8 cellular contexts compared by ENCODE assay signal in genomic region chr5:138180183-138180782, GRCh38. TPM values are rescaled to one million over a fixed set of nuclear protein-coding genes. Genes with fewer than 3 reads are reported as not detected.
DNase-seq lines count a peak whose midpoint lies in the region; ATAC-seq and TF ChIP-seq lines count a peak whose summit lies in the region.

No MANE protein-coding gene starts in this region.

- no peak for ATAC-seq in gastrocnemius medialis
- ATAC-seq in HG03442 (IDR thresholded peaks at IDR 0.05; ENCODE audit: unreplicated experiment): no peak
- ATAC-seq in GM21526 (IDR thresholded peaks at IDR 0.05; ENCODE audit: low FRiP score, unreplicated experiment): no peak

- POLR2A ChIA-PET in CD4-positive, alpha-beta memory T cell (lab: Charles Lee; ENCODE audit: partially characterized antibody): interaction anchor here (1.3 kb wide), 1 partner anchor 427 kb away, joined by 3 read pairs; no protein-coding TSS in a partner anchor

- peaks cover 15% of the 10 kb centered on the region for H3K4me1 ChIP-seq in CD4-positive, alpha-beta memory T cell (ENCODE audit: insufficient read depth, low read length)
- H3K4me1 ChIP-seq in HAP-1 (peaks cover 10% of the 10 kb centered on the region), gastrocnemius medialis (peaks cover 17 to 19% of the 10 kb centered on the region in 2 donors)

- H3K4me3 ChIP-seq in CD4-positive, alpha-beta memory T cell (ENCODE audit: low read length in 2 of 2): no peak overlapping the region
- H3K4me3 ChIP-seq in HAP-1: peak overlapping the region; percentile 67
- peak overlapping the region; percentile 74 for H3K4me3 ChIP-seq in kidney epithelial cell (ENCODE audit: low read depth, low read length)
- H3K4me3 ChIP-seq in gastrocnemius medialis: no peak overlapping the region

- CTCF ChIA-PET in CD4-positive, alpha-beta memory T cell (lab: Charles Lee; ENCODE audit: partially characterized antibody): interaction anchor here (0.6 to 2.3 kb wide), 5 partner anchors 14 to 803 kb away, joined by 3 to 6 read pairs (median 3); partner anchors contain the start of genes HSPA9 and KDM3B

- peak in 4 of 5 donors; percentile 14 to 33 (median 23) for DNase-seq in CD4-positive, alpha-beta memory T cell
- DNase-seq in HAP-1 (ENCODE audit: low spot score in 2 of 2): peak; percentile 49 to 85
- peak; percentile 24 for DNase-seq in NCI-H2227 treated with DMSO at 0.1 percent for 48 hours (lab: John Stamatoyannopoulos, UW)
- DNase-seq in activated T-helper 2 cell treated with anti-CD3 and anti-CD28 coated beads, Interferon-gamma antibody, Interleukin-2, Interleukin-4, amounts not matched to agents 10 μg/mL and 5 μg/mL and 100 μg/mL, durations not matched to agents 14 hours and 24 hours and 36 hours (ENCODE audit: low spot score): no peak
- peak; percentile 31 for DNase-seq in kidney epithelial cell (ENCODE audit: low read depth)
- DNase-seq in gastrocnemius medialis: no peak

- H3K27me3 Mint-ChIP-seq in CD4-positive, alpha-beta memory T cell: no peaks in the 10 kb centered on the region
- no peaks in the 10 kb centered on the region for H3K27me3 Mint-ChIP-seq in activated T-helper 2 cell treated with anti-CD3 and anti-CD28 coated beads, Interferon-gamma antibody, Interleukin-2, Interleukin-4, amounts not matched to agents 10 μg/mL and 5 μg/mL and 100 μg/mL, durations not matched to agents 14 hours and 24 hours and 36 hours (ENCODE audit: low read depth)

- H3K36me3 ChIP-seq in CD4-positive, alpha-beta memory T cell (ENCODE audit: insufficient read depth, low read length): no peaks in the 10 kb centered on the region
- peaks cover 62% of the 10 kb centered on the region for H3K36me3 ChIP-seq in HAP-1 (replicated peaks)
- no peaks in the 10 kb centered on the region for H3K36me3 ChIP-seq in kidney epithelial cell (ENCODE audit: control insufficient read depth, insufficient read depth, low read length)
- H3K36me3 ChIP-seq in gastrocnemius medialis: peaks cover 0 to 20% of the 10 kb centered on the region in 2 donors

- TF ChIP-seq CTCF in kidney epithelial cell (IDR thresholded peaks at IDR 0.05; ENCODE audit: insufficient read depth, low read length, poor library complexity, severe bottlenecking) (peak; percentile 56), gastrocnemius medialis (IDR thresholded peaks at IDR 0.05 in 4 of 5, conservative IDR thresholded peaks at IDR 0.05 in 1 of 5) (no peak)

- H3K4me1 Mint-ChIP-seq in CD4-positive, alpha-beta memory T cell: peaks cover 3 to 12% (median 8%) of the 10 kb centered on the region in 4 donors
- H3K4me1 Mint-ChIP-seq in activated T-helper 2 cell treated with anti-CD3 and anti-CD28 coated beads, Interferon-gamma antibody, Interleukin-2, Interleukin-4, amounts not matched to agents 10 μg/mL and 5 μg/mL and 100 μg/mL, durations not matched to agents 14 hours and 24 hours and 36 hours (ENCODE audit: low read depth): peaks cover 14% of the 10 kb centered on the region

- TF ChIP-seq POLR2A in gastrocnemius medialis (IDR thresholded peaks at IDR 0.05): no peak

- intact Hi-C loops in CD4-positive, alpha-beta memory T cell (cut with micrococcal nuclease): no loop called here
- intact Hi-C loops in activated T-helper 2 cell treated with anti-CD3 and anti-CD28 coated beads, Interferon-gamma antibody, Interleukin-2, Interleukin-4, amounts not matched to agents 10 μg/mL and 5 μg/mL and 100 μg/mL, durations not matched to agents 14 hours and 24 hours and 36 hours (cut with micrococcal nuclease): loop anchor here (1.0 kb wide), 2 partner anchors 175 to 231 kb away; no protein-coding TSS in a partner anchor
- intact Hi-C loops in gastrocnemius medialis (cut with DNase I; ENCODE audit: low total_unique reads): no loop called here

- H3K27ac Mint-ChIP-seq in CD4-positive, alpha-beta memory T cell: peak overlapping the region in 1 of 7 donors; percentile 16
- peak overlapping the region; percentile 17 for H3K27ac Mint-ChIP-seq in activated T-helper 2 cell treated with anti-CD3 and anti-CD28 coated beads, Interferon-gamma antibody, Interleukin-2, Interleukin-4, amounts not matched to agents 10 μg/mL and 5 μg/mL and 100 μg/mL, durations not matched to agents 14 hours and 24 hours and 36 hours

- H3K9me3 ChIP-seq in CD4-positive, alpha-beta memory T cell (ENCODE audit: control insufficient read depth in 1 of 2, low read length in 2 of 2): no peaks in the 10 kb centered on the region
- no peaks in the 10 kb centered on the region for H3K9me3 ChIP-seq in HAP-1
- no peaks in the 10 kb centered on the region for H3K9me3 ChIP-seq in gastrocnemius medialis

- H3K9me3 Mint-ChIP-seq in CD4-positive, alpha-beta memory T cell: no peaks in the 10 kb centered on the region
- H3K9me3 Mint-ChIP-seq in activated T-helper 2 cell treated with anti-CD3 and anti-CD28 coated beads, Interferon-gamma antibody, Interleukin-2, Interleukin-4, amounts not matched to agents 10 μg/mL and 5 μg/mL and 100 μg/mL, durations not matched to agents 14 hours and 24 hours and 36 hours: no peaks in the 10 kb centered on the region

- in situ Hi-C loops in HAP-1 (cut with MboI; ENCODE audit: low sequenced_read_pairs) (loop anchor here (25.0 kb wide), 2 partner anchors 332 to 1132 kb away; no protein-coding TSS in a partner anchor), gastrocnemius medialis (cut with MboI; ENCODE audit: low sequenced_read_pairs in 4 of 4) (no loop called here)

- H3K27ac ChIP-seq in CD4-positive, alpha-beta memory T cell (ENCODE audit: low read depth, low read length): no peak overlapping the region
- H3K27ac ChIP-seq in gastrocnemius medialis: no peak overlapping the region

- peaks cover 1 to 20% of the 10 kb centered on the region in 2 donors for H3K36me3 Mint-ChIP-seq in CD4-positive, alpha-beta memory T cell
- peaks cover 51% of the 10 kb centered on the region for H3K36me3 Mint-ChIP-seq in activated T-helper 2 cell treated with anti-CD3 and anti-CD28 coated beads, Interferon-gamma antibody, Interleukin-2, Interleukin-4, amounts not matched to agents 10 μg/mL and 5 μg/mL and 100 μg/mL, durations not matched to agents 14 hours and 24 hours and 36 hours (ENCODE audit: low read depth)

- no peaks in the 10 kb centered on the region for H3K27me3 ChIP-seq in CD4-positive, alpha-beta memory T cell (ENCODE audit: insufficient read depth, low read length)
- H3K27me3 ChIP-seq in HAP-1 (ENCODE audit: low read depth) (no peaks in the 10 kb centered on the region), kidney epithelial cell (ENCODE audit: control insufficient read depth, insufficient read depth, low read length) (no peaks in the 10 kb centered on the region), gastrocnemius medialis (no peaks in the 10 kb centered on the region)

- H3K4me3 Mint-ChIP-seq in CD4-positive, alpha-beta memory T cell: peak overlapping the region in 2 of 8 donors; percentile 9 to 82
- H3K4me3 Mint-ChIP-seq in activated T-helper 2 cell treated with anti-CD3 and anti-CD28 coated beads, Interferon-gamma antibody, Interleukin-2, Interleukin-4, amounts not matched to agents 10 μg/mL and 5 μg/mL and 100 μg/mL, durations not matched to agents 14 hours and 24 hours and 36 hours (ENCODE audit: low read depth): no peak overlapping the region

RNA-seq across cellular contexts. Expression of gene KIF20A, which starts 1.4 kb away (rescaled TPM):
- not detected for total RNA-seq in CD4-positive, alpha-beta memory T cell
- polyA plus RNA-seq in CD4-positive, alpha-beta memory T cell: not detected
- total RNA-seq in activated T-helper 2 cell treated with anti-CD3 and anti-CD28 coated beads, Interferon-gamma antibody, Interleukin-2, Interleukin-4, amounts not matched to agents 10 μg/mL and 5 μg/mL and 100 μg/mL, durations not matched to agents 14 hours and 24 hours and 36 hours: 28.1 and 30.3 TPM in 2 replicates
- 4.4 and 4.6 TPM in 2 replicates for total RNA-seq in kidney epithelial cell
- total RNA-seq in gastrocnemius medialis: under 1 TPM in 2 of 4 donors, not detected in 2; 0.75 to 0.89 TPM

RNA-seq across cellular contexts. Expression of gene BRD8, which starts 1.9 kb away (rescaled TPM):
- total RNA-seq in CD4-positive, alpha-beta memory T cell: 10 to 100 TPM; 93.7 to 97.3 TPM
- 10 to 100 TPM; 18.4 to 28.4 TPM for polyA plus RNA-seq in CD4-positive, alpha-beta memory T cell
- 45.4 and 48.4 TPM in 2 replicates for total RNA-seq in activated T-helper 2 cell treated with anti-CD3 and anti-CD28 coated beads, Interferon-gamma antibody, Interleukin-2, Interleukin-4, amounts not matched to agents 10 μg/mL and 5 μg/mL and 100 μg/mL, durations not matched to agents 14 hours and 24 hours and 36 hours
- 21.2 and 21.5 TPM in 2 replicates for total RNA-seq in kidney epithelial cell
- total RNA-seq in gastrocnemius medialis: 10 to 100 TPM; 20.2 to 28.0 (median 24.1) TPM

RNA-seq across cellular contexts. Expression of gene CDC23, which starts 32.8 kb away (rescaled TPM):
- 10 to 100 TPM; 31.9 to 32.5 TPM for total RNA-seq in CD4-positive, alpha-beta memory T cell
- polyA plus RNA-seq in CD4-positive, alpha-beta memory T cell: 10 to 100 TPM; 25.5 to 26.3 TPM
- 41.5 and 45.8 TPM in 2 replicates for total RNA-seq in activated T-helper 2 cell treated with anti-CD3 and anti-CD28 coated beads, Interferon-gamma antibody, Interleukin-2, Interleukin-4, amounts not matched to agents 10 μg/mL and 5 μg/mL and 100 μg/mL, durations not matched to agents 14 hours and 24 hours and 36 hours
- total RNA-seq in kidney epithelial cell (23.8 and 27.0 TPM in 2 replicates), gastrocnemius medialis (10 to 100 TPM in 2 of 4 donors, 1 to 10 TPM in 2; 7.7 to 11.7 (median 10.4) TPM)

RNA-seq across cellular contexts. Expression of gene NME5, which starts 41.1 kb away (rescaled TPM):
- not detected for total RNA-seq in CD4-positive, alpha-beta memory T cell
- not detected for polyA plus RNA-seq in CD4-positive, alpha-beta memory T cell
- not detected in 2 replicates for total RNA-seq in activated T-helper 2 cell treated with anti-CD3 and anti-CD28 coated beads, Interferon-gamma antibody, Interleukin-2, Interleukin-4, amounts not matched to agents 10 μg/mL and 5 μg/mL and 100 μg/mL, durations not matched to agents 14 hours and 24 hours and 36 hours
- total RNA-seq in kidney epithelial cell (4.6 and 7.9 TPM in 2 replicates), gastrocnemius medialis (under 1 TPM in 2 of 4 donors, not detected in 2; 0.51 TPM)

Comparison
In these comparisons a context has a peak if more than half of its experiments do, and no peak if none do; other contexts are left out.
1. DNase-seq: peak in CD4-positive, alpha-beta memory T cell (4 of 5), HAP-1 (2 of 2), NCI-H2227 treated with DMSO at 0.1 percent for 48 hours (single experiment) and kidney epithelial cell (single experiment); none in activated T-helper 2 cell treated with anti-CD3 and anti-CD28 coated beads, Interferon-gamma antibody, Interleukin-2, Interleukin-4, amounts not matched to agents 10 μg/mL and 5 μg/mL and 100 μg/mL, durations not matched to agents 14 hours and 24 hours and 36 hours (single experiment) and gastrocnemius medialis (0 of 2).
2. H3K4me3 ChIP-seq: peak in HAP-1 (single experiment) and kidney epithelial cell (single experiment); none in CD4-positive, alpha-beta memory T cell (0 of 2) and gastrocnemius medialis (0 of 4).